ENCODE assay signal across 21 cellular contexts in genomic region chr2:74534411-74534810, GRCh38. TPM values are rescaled to one million over a fixed set of nuclear protein-coding genes. Genes with fewer than 3 reads are reported as not detected.
DNase-seq lines count a peak whose midpoint lies in the region; ATAC-seq, FAIRE-seq and TF ChIP-seq lines count a peak whose summit lies in the region.
"Had no signal": no experiment of that assay in that cellular context is flagged by ENCODE, and none has a peak within 500 bp of the region (broad histone marks: within the 10 kb centered on the region; RNA-seq: fewer than 3 reads in every experiment).

No MANE protein-coding gene starts in this region.

- no TSS peak for BruUV-seq in K562 (replicated peaks; lab: Mats Ljungman, UMichigan)

- no peak for FAIRE-seq in K562 (lab: Jason Lieb, UNC)

- no peak overlapping the region for H3K4me2 ChIP-seq in K562 (ENCODE audit: insufficient read depth, low read length)

- no peak for ATAC-seq in Right ventricle myocardium superior (ENCODE audit: poor library complexity)
- no peak for ATAC-seq in K562
- ATAC-seq in HG03097 (IDR thresholded peaks at IDR 0.05; ENCODE audit: low FRiP score, unreplicated experiment), result no peak

- intact Hi-C loops in cardiac septum (cut with DNase I) (loop anchor here (10.0 kb wide), 1 partner anchor 710 kb away; the partner anchor contains the start of gene STAMBP), Right ventricle myocardium superior (cut with DNase I) (no loop called here), K562 (cut with micrococcal nuclease) (loop anchor here (5.0 kb wide), 2 partner anchors 53 to 282 kb away; no protein-coding TSS in a partner anchor), spleen (cut with DNase I; ENCODE audit: low total_unique reads) (no loop called here)

- TF ChIP-seq RAD21 in K562 (CRISPR knock-in tag; conservative IDR thresholded peaks at IDR 0.05 in 1 of 2, IDR thresholded peaks at IDR 0.05 in 1 of 2), result no peak

- no peak overlapping the region for H2AFZ ChIP-seq in K562 (ENCODE audit: low read depth, low read length)

- H3K27ac ChIP-seq in K562 (ENCODE audit: extremely low read depth, low read depth, low read length) (no peak overlapping the region), spleen (no peak overlapping the region)
- H3K27ac ChIP-seq: C4-2B, SJSA1 had no signal

- DNase-seq in cardiac septum (ENCODE audit: low spot score) (peak; percentile 7), Right ventricle myocardium superior (no peak), K562 (ENCODE audit: extremely low read depth in 1 of 4, low spot score in 3 of 4) (no peak), spleen (peak; percentile 72), ureter (ENCODE audit: low spot score) (no peak)
- DNase-seq: Calu3; CD8-positive, alpha-beta memory T cell; DMS153; GOT3; KG1; NCI-H1105; NCI-H146; NCI-H2029 treated with DMSO at 0.1 percent for 48 hours; NCI-H226; NCI-H510A treated with DMSO at 0.1 percent for 48 hours; NCI-H748 treated with DMSO at 0.1 percent for 48 hours; NK-92 treated with Interleukin-12 subunit alpha and Interleukin-12 subunit beta, amount 100 ng/mL, for 24 hours had no signal

- no peak overlapping the region for H3K4me3 ChIP-seq in K562
- H3K4me3 ChIP-seq in spleen, result no peak overlapping the region
- H3K4me3 ChIP-seq: SJSA1 had no signal

- in situ Hi-C loops in K562 (cut with MboI), result no loop called here

- H4K20me1 ChIP-seq in K562 (replicated peaks; ENCODE audit: control insufficient read depth, insufficient read depth, low read length), result no peaks in the 10 kb centered on the region

- TF ChIP-seq CTCF in K562 (IDR thresholded peaks at IDR 0.05 in 2 of 3, conservative IDR thresholded peaks at IDR 0.05 in 1 of 3; ENCODE audit: insufficient read depth in 2 of 3, low read depth in 1 of 3, low read length in 3 of 3) (no peak), spleen (IDR thresholded peaks at IDR 0.05 in 8 of 11, conservative IDR thresholded peaks at IDR 0.05 in 3 of 11) (no peak)

- H3K79me2 ChIP-seq in K562 (ENCODE audit: control insufficient read depth, insufficient read depth, low read length), result peaks cover 25% of the 10 kb centered on the region

- no peak for TF ChIP-seq POLR2A in K562 (conservative IDR thresholded peaks at IDR 0.05)
- no peak for TF ChIP-seq POLR2A in spleen (IDR thresholded peaks at IDR 0.05)

- no peak for TF ChIP-seq EP300 in K562 (IDR thresholded peaks at IDR 0.05; ENCODE audit: low read length)

- peak overlapping the region in 1 of 2 experiments; percentile 28; a peak in 1 of 4 replicates for H3K9ac ChIP-seq in K562 (ENCODE audit: insufficient read depth in 1 of 2, low read depth in 2 of 2, low read length in 2 of 2)

- H3K27me3 ChIP-seq in K562 (ENCODE audit: control insufficient read depth in 2 of 2, insufficient read depth in 2 of 2, low read length in 2 of 2) (no peaks in the 10 kb centered on the region), spleen (replicated peaks in 1 of 7) (no peaks in the 10 kb centered on the region)
- H3K27me3 ChIP-seq: SJSA1 had no signal

- H3K4me1 ChIP-seq in K562 (replicated peaks in 1 of 2; ENCODE audit: control insufficient read depth in 2 of 2, insufficient read depth in 2 of 2, low read length in 2 of 2), result peaks cover 19 to 32% of the 10 kb centered on the region in 2 experiments; a peak in 4 of 5 replicates
- peaks cover 11 to 38% (median 23%) of the 10 kb centered on the region in 6 donors for H3K4me1 ChIP-seq in spleen

- H3K36me3 ChIP-seq in K562 (ENCODE audit: control insufficient read depth, insufficient read depth, low read length) (peaks cover 31% of the 10 kb centered on the region), spleen (peaks cover 0 to 33% (median 12%) of the 10 kb centered on the region in 6 donors)

- CTCF ChIA-PET in K562 (lab: Yijun Ruan, JAX; ENCODE audit: low intra/inter-chr PET ratio), result no interaction called here

- H3K9me3 ChIP-seq in K562 (replicated peaks; ENCODE audit: control insufficient read depth, insufficient read depth, low read depth, low read length) (no peaks in the 10 kb centered on the region), spleen (no peaks in the 10 kb centered on the region)
- H3K9me3 ChIP-seq: SJSA1 had no signal

- POLR2A ChIA-PET in K562 (lab: Yijun Ruan, JAX), result interaction anchor here (3.7 kb wide), 1 partner anchor 12 kb away, joined by 17 read pairs; no protein-coding TSS in a partner anchor

- peaks cover 3% of the 10 kb centered on the region for H3K9me1 ChIP-seq in K562 (ENCODE audit: control insufficient read depth, insufficient read depth, low read length)

- 77% methylated on average over 12 of the region's 12 CpGs for WGBS in K562 (ENCODE audit: insufficient coverage, low coverage, missing lambda C conversion rate)
- 81 to 86% (median 85%) methylated on average over 12 of the region's 12 CpGs for WGBS in spleen, 5 donors

RNA-seq across cellular contexts. Expression of gene HTRA2, which starts 4.7 kb away (rescaled TPM):
- total RNA-seq in cardiac septum (25.0 TPM), Right ventricle myocardium superior (28.5 TPM), K562 (2014; rRNA removed) (68.0 and 76.5 TPM in 2 replicates), K562 (2014; rRNA removed; fragmentation: Illumina TruSeq; extraction: Trizol) (48.3 and 54.2 TPM in 2 replicates), K562 (2015; rRNA removed; fragmentation: Illumina TruSeq; extraction: Trizol) (56.7 and 60.5 TPM in 2 replicates), K562 (2021) (66.5 and 72.0 TPM in 2 replicates), spleen (10 to 100 TPM; 34.2 to 58.7 (median 38.7) TPM), ureter (22.4 TPM)
- 76.3 and 135 TPM in 2 replicates for total RNA-seq in K562 (2011; cell fraction: chromatin; rRNA removed; ENCODE audit: low replicate concordance)
- total RNA-seq in K562 (2011; cell fraction: nucleolus; rRNA removed), result 116 and 121 TPM in 2 replicates
- total RNA-seq in K562 (2011; cell fraction: nucleoplasm; rRNA removed), result 69.5 and 82.8 TPM in 2 replicates
- polyA plus RNA-seq in K562 (2011; rRNA removed) (45.9 and 59.8 TPM in 2 replicates), K562 (2014; fragmentation: Illumina TruSeq; extraction: Trizol) (60.7 and 75.7 TPM in 2 replicates), K562 (2014; fragmentation: Nextera tagmentation; extraction: Ambion mirVana) (10 to 100 TPM; 66.7 to 71.2 TPM), K562 (2014; rRNA removed) (65.8 and 78.9 TPM in 2 replicates), spleen (10 to 100 TPM; 46.0 to 48.7 (median 48.0) TPM)
- 65.6 and 128 TPM in 2 replicates for polyA plus RNA-seq in K562 (2011; cell fraction: cytosol; rRNA removed)
- 86.3 and 133 TPM in 2 replicates for polyA plus RNA-seq in K562 (2011; cell fraction: nucleus; rRNA removed)
- 62.5 and 70.9 TPM in 2 replicates for polyA plus RNA-seq in K562 (2012)
- polyA minus RNA-seq in K562 (2011; rRNA and poly(A)+ RNA removed), result 29.0 and 45.8 TPM in 2 replicates
- polyA minus RNA-seq in K562 (2011; cell fraction: cytosol; rRNA and poly(A)+ RNA removed), result 22.2 and 38.4 TPM in 2 replicates
- polyA minus RNA-seq in K562 (2011; cell fraction: nucleus; rRNA and poly(A)+ RNA removed), result 58.6 and 61.0 TPM in 2 replicates

RNA-seq across cellular contexts. Expression of gene AUP1, which starts 4.9 kb away (rescaled TPM):
- total RNA-seq in cardiac septum (50.0 TPM), Right ventricle myocardium superior (43.2 TPM), K562 (2014; rRNA removed) (183 and 192 TPM in 2 replicates), K562 (2014; rRNA removed; fragmentation: Illumina TruSeq; extraction: Trizol) (105 and 130 TPM in 2 replicates), K562 (2015; rRNA removed; fragmentation: Illumina TruSeq; extraction: Trizol) (165 and 173 TPM in 2 replicates), K562 (2021) (165 and 166 TPM in 2 replicates), spleen (100 to 1,000 TPM; 107 to 182 (median 125) TPM), ureter (98.5 TPM)
- total RNA-seq in K562 (2011; cell fraction: chromatin; rRNA removed; ENCODE audit: low replicate concordance), result 396 and 984 TPM in 2 replicates
- total RNA-seq in K562 (2011; cell fraction: nucleolus; rRNA removed), result 901 and 928 TPM in 2 replicates
- total RNA-seq in K562 (2011; cell fraction: nucleoplasm; rRNA removed), result 568 and 636 TPM in 2 replicates
- polyA plus RNA-seq in K562 (2011; rRNA removed) (118 and 196 TPM in 2 replicates), K562 (2014; fragmentation: Illumina TruSeq; extraction: Trizol) (217 and 245 TPM in 2 replicates), K562 (2014; fragmentation: Nextera tagmentation; extraction: Ambion mirVana) (100 to 1,000 TPM in 1 of 2 experiments, 10 to 100 TPM in 1; 70.7 to 113 TPM), K562 (2014; rRNA removed) (245 and 268 TPM in 2 replicates), spleen (100 to 1,000 TPM; 140 to 226 (median 223) TPM)
- 159 and 372 TPM in 2 replicates for polyA plus RNA-seq in K562 (2011; cell fraction: cytosol; rRNA removed)
- polyA plus RNA-seq in K562 (2011; cell fraction: nucleus; rRNA removed), result 1,037 and 1,663 TPM in 2 replicates
- 131 and 205 TPM in 2 replicates for polyA plus RNA-seq in K562 (2012)
- polyA minus RNA-seq in K562 (2011; rRNA and poly(A)+ RNA removed), result 48.7 and 121 TPM in 2 replicates
- 56.7 and 112 TPM in 2 replicates for polyA minus RNA-seq in K562 (2011; cell fraction: cytosol; rRNA and poly(A)+ RNA removed)
- 209 and 232 TPM in 2 replicates for polyA minus RNA-seq in K562 (2011; cell fraction: nucleus; rRNA and poly(A)+ RNA removed)

RNA-seq across cellular contexts. Expression of gene DQX1, which starts 8.4 kb away (rescaled TPM):
- total RNA-seq in cardiac septum (not detected), Right ventricle myocardium superior (not detected), K562 (2014; rRNA removed) (0.73 TPM in 1 of 2 replicates, not detected in the other), K562 (2014; rRNA removed; fragmentation: Illumina TruSeq; extraction: Trizol) (0.06 and 0.11 TPM in 2 replicates), K562 (2015; rRNA removed; fragmentation: Illumina TruSeq; extraction: Trizol) (0.30 and 0.33 TPM in 2 replicates), K562 (2021) (0.29 and 0.38 TPM in 2 replicates), spleen (under 1 TPM in 5 of 7 donors, not detected in 2; 0.24 to 0.52 (median 0.43) TPM), ureter (1.4 TPM)
- 2.8 and 6.5 TPM in 2 replicates for total RNA-seq in K562 (2011; cell fraction: chromatin; rRNA removed; ENCODE audit: low replicate concordance)
- total RNA-seq in K562 (2011; cell fraction: nucleolus; rRNA removed), result 1.7 and 2.1 TPM in 2 replicates
- 1.7 and 2.0 TPM in 2 replicates for total RNA-seq in K562 (2011; cell fraction: nucleoplasm; rRNA removed)
- polyA plus RNA-seq in K562 (2011; rRNA removed) (0.18 and 0.46 TPM in 2 replicates), K562 (2014; fragmentation: Illumina TruSeq; extraction: Trizol) (0.18 TPM in 2 replicates), K562 (2014; fragmentation: Nextera tagmentation; extraction: Ambion mirVana) (under 1 TPM; 0.04 to 0.08 TPM), K562 (2014; rRNA removed) (0.05 and 0.21 TPM in 2 replicates), spleen (under 1 TPM; 0.09 to 0.22 (median 0.11) TPM)
- polyA plus RNA-seq in K562 (2011; cell fraction: cytosol; rRNA removed), result 0.03 and 0.24 TPM in 2 replicates
- 3.1 and 4.0 TPM in 2 replicates for polyA plus RNA-seq in K562 (2011; cell fraction: nucleus; rRNA removed)
- 0.18 and 0.25 TPM in 2 replicates for polyA plus RNA-seq in K562 (2012)
- polyA minus RNA-seq in K562 (2011; rRNA and poly(A)+ RNA removed), result not detected in 2 replicates
- not detected in 2 replicates for polyA minus RNA-seq in K562 (2011; cell fraction: cytosol; rRNA and poly(A)+ RNA removed)
- 0.54 and 1.3 TPM in 2 replicates for polyA minus RNA-seq in K562 (2011; cell fraction: nucleus; rRNA and poly(A)+ RNA removed)
- total RNA-seq: A172, SJSA1 had no signal
- polyA plus RNA-seq: CD8-positive, alpha-beta memory T cell had no signal

RNA-seq across cellular contexts. Expression of gene LOXL3, which starts 19.3 kb away (rescaled TPM):
- total RNA-seq in cardiac septum, result 2.8 TPM
- total RNA-seq in Right ventricle myocardium superior, result 3.6 TPM
- 2.6 and 3.8 TPM in 2 replicates for total RNA-seq in K562 (2011; cell fraction: chromatin; rRNA removed; ENCODE audit: low replicate concordance)
- total RNA-seq in K562 (2011; cell fraction: nucleolus; rRNA removed), result 2.0 and 2.2 TPM in 2 replicates
- total RNA-seq in K562 (2011; cell fraction: nucleoplasm; rRNA removed), result 2.1 and 2.9 TPM in 2 replicates
- 0.29 and 0.64 TPM in 2 replicates for total RNA-seq in K562 (2014; rRNA removed)
- total RNA-seq in K562 (2014; rRNA removed; fragmentation: Illumina TruSeq; extraction: Trizol), result 0.25 and 0.26 TPM in 2 replicates
- total RNA-seq in K562 (2015; rRNA removed; fragmentation: Illumina TruSeq; extraction: Trizol), result 0.22 and 0.23 TPM in 2 replicates
- 0.58 and 0.76 TPM in 2 replicates for total RNA-seq in K562 (2021)
- 0.99 and 1.1 TPM in 2 replicates for polyA plus RNA-seq in K562 (2011; rRNA removed)
- polyA plus RNA-seq in K562 (2011; cell fraction: cytosol; rRNA removed), result 0.87 and 1.1 TPM in 2 replicates
- 3.1 and 5.8 TPM in 2 replicates for polyA plus RNA-seq in K562 (2011; cell fraction: nucleus; rRNA removed)
- polyA plus RNA-seq in K562 (2012), result 0.59 and 1.7 TPM in 2 replicates
- 0.31 and 0.48 TPM in 2 replicates for polyA plus RNA-seq in K562 (2014; fragmentation: Illumina TruSeq; extraction: Trizol)
- polyA plus RNA-seq in K562 (2014; fragmentation: Nextera tagmentation; extraction: Ambion mirVana), result under 1 TPM; 0.24 to 0.30 TPM
- polyA plus RNA-seq in K562 (2014; rRNA removed), result 0.50 and 1.1 TPM in 2 replicates
- 0.53 and 0.66 TPM in 2 replicates for polyA minus RNA-seq in K562 (2011; rRNA and poly(A)+ RNA removed)
- polyA minus RNA-seq in K562 (2011; cell fraction: cytosol; rRNA and poly(A)+ RNA removed), result 1.0 TPM in 1 of 2 replicates, not detected in the other
- 1.1 and 1.8 TPM in 2 replicates for polyA minus RNA-seq in K562 (2011; cell fraction: nucleus; rRNA and poly(A)+ RNA removed)
- total RNA-seq in spleen, result 10 to 100 TPM; 11.6 to 27.4 (median 18.0) TPM
- 1 to 10 TPM; 1.8 to 4.6 (median 3.6) TPM for polyA plus RNA-seq in spleen
- 6.4 TPM for total RNA-seq in ureter

RNA-seq across cellular contexts. Expression of gene DOK1, which starts 20.1 kb away (rescaled TPM):
- total RNA-seq in cardiac septum (3.9 TPM), Right ventricle myocardium superior (3.8 TPM), K562 (2014; rRNA removed) (36.4 and 44.5 TPM in 2 replicates), K562 (2014; rRNA removed; fragmentation: Illumina TruSeq; extraction: Trizol) (5.2 and 7.6 TPM in 2 replicates), K562 (2015; rRNA removed; fragmentation: Illumina TruSeq; extraction: Trizol) (16.6 and 16.7 TPM in 2 replicates), K562 (2021) (25.8 and 29.6 TPM in 2 replicates), spleen (10 to 100 TPM; 36.2 to 59.1 (median 39.7) TPM), ureter (11.8 TPM)
- total RNA-seq in K562 (2011; cell fraction: chromatin; rRNA removed; ENCODE audit: low replicate concordance), result 7.7 and 24.2 TPM in 2 replicates
- total RNA-seq in K562 (2011; cell fraction: nucleolus; rRNA removed), result 33.4 and 35.7 TPM in 2 replicates
- total RNA-seq in K562 (2011; cell fraction: nucleoplasm; rRNA removed), result 13.4 and 16.5 TPM in 2 replicates
- polyA plus RNA-seq in K562 (2011; rRNA removed) (11.3 and 12.0 TPM in 2 replicates), K562 (2014; fragmentation: Illumina TruSeq; extraction: Trizol) (16.1 and 24.2 TPM in 2 replicates), K562 (2014; fragmentation: Nextera tagmentation; extraction: Ambion mirVana) (under 1 TPM; 0.59 to 0.99 TPM), K562 (2014; rRNA removed) (27.7 and 33.0 TPM in 2 replicates), spleen (10 to 100 TPM; 19.9 to 41.7 (median 21.0) TPM)
- polyA plus RNA-seq in K562 (2011; cell fraction: cytosol; rRNA removed), result 11.0 and 31.7 TPM in 2 replicates
- polyA plus RNA-seq in K562 (2011; cell fraction: nucleus; rRNA removed), result 23.6 and 47.8 TPM in 2 replicates
- polyA plus RNA-seq in K562 (2012), result 26.9 and 34.5 TPM in 2 replicates
- polyA minus RNA-seq in K562 (2011; rRNA and poly(A)+ RNA removed), result 7.6 and 10.6 TPM in 2 replicates
- polyA minus RNA-seq in K562 (2011; cell fraction: cytosol; rRNA and poly(A)+ RNA removed), result 14.9 and 16.0 TPM in 2 replicates
- polyA minus RNA-seq in K562 (2011; cell fraction: nucleus; rRNA and poly(A)+ RNA removed), result 20.7 and 21.3 TPM in 2 replicates

Comparison
In these comparisons a context has a peak if more than half of its experiments do, and no peak if none do; other contexts are left out.
1. DNase-seq: peak in cardiac septum (single experiment) and spleen (single experiment); none in Right ventricle myocardium superior (single experiment), K562 (0 of 4) and ureter (single experiment).
2. intact Hi-C loops: an anchor here in cardiac septum (10.0 kb wide) and K562 (5.0 kb wide); none called in Right ventricle myocardium superior and spleen.